Comparison of ENCODE assay signal across 8 cellular contexts in genomic region chr6:98946266-98946817, GRCh38. TPM values are rescaled to one million over a fixed set of nuclear protein-coding genes. Genes with fewer than 3 reads are reported as not detected.
DNase-seq lines count a peak whose midpoint lies in the region; TF ChIP-seq lines count a peak whose summit lies in the region.

No MANE protein-coding gene starts in this region.

- H3K4me3 Mint-ChIP-seq in nephron = peak overlapping the region; percentile 89 to 97 (median 96)

- H3K36me3 Mint-ChIP-seq in nephron (ENCODE audit: low read depth) = peaks cover 30% of the 10 kb centered on the region

- peaks cover 22% of the 10 kb centered on the region for H3K4me1 Mint-ChIP-seq in nephron

- H4K20me1 ChIP-seq in BLaER1 treated with 17β-estradiol and CSF1 and Interleukin-3, amounts not matched to agents 10 nM and 100 nM = peaks cover 0 to 17% (median 8%) of the 10 kb centered on the region in 11 experiments; a peak in 9 of 22 replicates
- no peaks in the 10 kb centered on the region for H4K20me1 ChIP-seq in Karpas-422 (ENCODE audit: insufficient read depth, low read depth, low read length)

- peak overlapping the region; percentile 71 to 89 (median 80) for H3K4me3 ChIP-seq in BLaER1 treated with 17β-estradiol and CSF1 and Interleukin-3, amounts not matched to agents 10 nM and 100 nM
- H3K4me3 ChIP-seq in Karpas-422 (ENCODE audit: low read length) (peak overlapping the region; percentile 77), colonic mucosa (peak overlapping the region; percentile 84)

- H3K9me3 ChIP-seq in BLaER1 treated with 17β-estradiol and CSF1 and Interleukin-3, amounts not matched to agents 10 nM and 100 nM (replicated peaks in 1 of 11) = peaks cover 9 to 25% (median 19%) of the 10 kb centered on the region in 11 experiments; a peak in 21 of 22 replicates
- H3K9me3 ChIP-seq in Karpas-422 (ENCODE audit: low read length) (peaks cover 16% of the 10 kb centered on the region), colonic mucosa (no peaks in the 10 kb centered on the region)

- H3K27ac Mint-ChIP-seq in nephron = peak overlapping the region; percentile 69 to 96 (median 86)

- H3K36me3 ChIP-seq in BLaER1 treated with 17β-estradiol and CSF1 and Interleukin-3, amounts not matched to agents 10 nM and 100 nM = peaks cover 4 to 11% (median 8%) of the 10 kb centered on the region in 11 experiments; a peak in 13 of 22 replicates
- H3K36me3 ChIP-seq in Karpas-422 (ENCODE audit: insufficient read depth, low read length) (peaks cover 30% of the 10 kb centered on the region), colonic mucosa (no peaks in the 10 kb centered on the region)

- no peak overlapping the region for H2AFZ ChIP-seq in Karpas-422 (ENCODE audit: low read length)

- H3K27me3 ChIP-seq in BLaER1 treated with 17β-estradiol and CSF1 and Interleukin-3, amounts not matched to agents 10 nM and 100 nM = no peaks in the 10 kb centered on the region
- H3K27me3 ChIP-seq in Karpas-422 (ENCODE audit: low read length) = no peaks in the 10 kb centered on the region
- no peaks in the 10 kb centered on the region for H3K27me3 ChIP-seq in colonic mucosa

- peaks cover 19% of the 10 kb centered on the region for H3K9me3 Mint-ChIP-seq in nephron

- H3K4me2 ChIP-seq in BLaER1 treated with 17β-estradiol and CSF1 and Interleukin-3, amounts not matched to agents 10 nM and 100 nM = peak overlapping the region; percentile 69 to 99 (median 95)
- peak overlapping the region; percentile 83 for H3K4me2 ChIP-seq in Karpas-422 (ENCODE audit: low read depth, low read length, poor library complexity, severe bottlenecking)

- H3K9me2 ChIP-seq in Karpas-422 (replicated peaks; ENCODE audit: insufficient read depth, low read length) = no peaks in the 10 kb centered on the region

- TF ChIP-seq CTCF in colonic mucosa (IDR thresholded peaks at IDR 0.05) (no peak), nephron (IDR thresholded peaks at IDR 0.05; ENCODE audit: unreplicated experiment in 3 of 3) (no peak)

- peak overlapping the region; percentile 87 to 96 (median 92) for H3K9ac ChIP-seq in BLaER1 treated with 17β-estradiol and CSF1 and Interleukin-3, amounts not matched to agents 10 nM and 100 nM
- peak overlapping the region; percentile 94 for H3K9ac ChIP-seq in Karpas-422 (ENCODE audit: low read length)
- peak overlapping the region in 1 of 2 donors; percentile 93 for H3K9ac ChIP-seq in colonic mucosa (ENCODE audit: low read depth in 2 of 2, low read length in 2 of 2)

- no peak for DNase-seq in Karpas-422
- DNase-seq in colonic mucosa = no peak
- no peak for DNase-seq in NCI-H1105 treated with DMSO at 0.1 percent for 48 hours (lab: John Stamatoyannopoulos, UW)
- no peak for DNase-seq in NCI-H446 treated with DMSO at 0.1 percent for 48 hours (lab: John Stamatoyannopoulos, UW)
- DNase-seq in NOMO-1 (lab: John Stamatoyannopoulos, UW; ENCODE audit: unreplicated experiment in 2 of 2) = no peak
- DNase-seq in HUDEP-2 (lab: John Stamatoyannopoulos, UW; ENCODE audit: unreplicated experiment in 76 of 76) = no peak

- H3K27me3 Mint-ChIP-seq in nephron (ENCODE audit: low read depth) = no peaks in the 10 kb centered on the region

- H3K79me2 ChIP-seq in Karpas-422 (ENCODE audit: low read length) = peaks cover 61% of the 10 kb centered on the region

- peaks cover 21 to 31% (median 27%) of the 10 kb centered on the region in 10 experiments for H3K4me1 ChIP-seq in BLaER1 treated with 17β-estradiol and CSF1 and Interleukin-3, amounts not matched to agents 10 nM and 100 nM
- peaks cover 21% of the 10 kb centered on the region for H3K4me1 ChIP-seq in Karpas-422 (ENCODE audit: low read length)
- peaks cover 7% of the 10 kb centered on the region for H3K4me1 ChIP-seq in colonic mucosa

- intact Hi-C loops in colonic mucosa (cut with DNase I) = no loop called here

- peak overlapping the region; percentile 82 to 97 (median 90); a peak in 20 of 22 replicates for H3K27ac ChIP-seq in BLaER1 treated with 17β-estradiol and CSF1 and Interleukin-3, amounts not matched to agents 10 nM and 100 nM
- peak overlapping the region; percentile 68 for H3K27ac ChIP-seq in Karpas-422 (ENCODE audit: low read length)
- H3K27ac ChIP-seq in colonic mucosa = no peak overlapping the region

RNA-seq across cellular contexts. Expression of gene FBXL4, which starts 1.4 kb away (rescaled TPM):
- total RNA-seq in Karpas-422 (2014; rRNA removed; shearing (Covaris generic); ENCODE audit: low replicate concordance) = 12.3 and 32.2 TPM in 2 replicates
- 10 to 100 TPM; 10.6 to 16.1 TPM for total RNA-seq in colonic mucosa
